Comparison of ENCODE assay signal across 9 cellular contexts in genomic region chr4:67575232-67575888, GRCh38. TPM values are rescaled to one million over a fixed set of nuclear protein-coding genes. Genes with fewer than 3 reads are reported as not detected.
DNase-seq lines count a peak whose midpoint lies in the region; ATAC-seq and TF ChIP-seq lines count a peak whose summit lies in the region.
"Had no signal": no experiment of that assay in that cellular context is flagged by ENCODE, and none has a peak within 500 bp of the region (broad histone marks: within the 10 kb centered on the region; RNA-seq: fewer than 3 reads in every experiment).

No MANE protein-coding gene starts in this region.

- no peaks in the 10 kb centered on the region for H3K9me3 ChIP-seq in MG63

- no peaks in the 10 kb centered on the region for H3K36me3 Mint-ChIP-seq in activated CD8-positive, alpha-beta T cell treated with anti-CD3 and anti-CD28 coated beads for 36 hours (ENCODE audit: low read depth)

- peaks cover 26% of the 10 kb centered on the region for H3K4me1 Mint-ChIP-seq in activated CD8-positive, alpha-beta T cell treated with anti-CD3 and anti-CD28 coated beads for 36 hours (ENCODE audit: low read depth)

- intact Hi-C loops in activated CD8-positive, alpha-beta T cell treated with anti-CD3 and anti-CD28 coated beads for 36 hours (cut with micrococcal nuclease) = no loop called here
- intact Hi-C loops in cardiac septum (cut with DNase I) = no loop called here

- H3K27me3 Mint-ChIP-seq in activated CD8-positive, alpha-beta T cell treated with anti-CD3 and anti-CD28 coated beads for 36 hours = no peaks in the 10 kb centered on the region

- H3K27me3 ChIP-seq in MG63 = no peaks in the 10 kb centered on the region

- H3K36me3 ChIP-seq in MG63 = no peaks in the 10 kb centered on the region

- CTCF ChIA-PET in activated CD8-positive, alpha-beta T cell treated with anti-CD3 and anti-CD28 coated beads for 36 hours (lab: Charles Lee) = no interaction called here

- peak overlapping the region; percentile 47 for H3K4me3 Mint-ChIP-seq in activated CD8-positive, alpha-beta T cell treated with anti-CD3 and anti-CD28 coated beads for 36 hours

- peaks cover 4% of the 10 kb centered on the region for H3K9me3 Mint-ChIP-seq in activated CD8-positive, alpha-beta T cell treated with anti-CD3 and anti-CD28 coated beads for 36 hours

- no peak for TF ChIP-seq CTCF in activated CD8-positive, alpha-beta T cell treated with anti-CD3 and anti-CD28 coated beads for 36 hours (IDR thresholded peaks at IDR 0.05)

- peak; percentile 87 for DNase-seq in NAMALWA (ENCODE audit: low spot score)
- no peak for DNase-seq in activated CD8-positive, alpha-beta T cell treated with anti-CD3 and anti-CD28 coated beads for 36 hours
- no peak for DNase-seq in D341Med (ENCODE audit: low spot score)
- DNase-seq in MG63 = no peak
- no peak for DNase-seq in NCI-H128 (lab: John Stamatoyannopoulos, UW; ENCODE audit: unreplicated experiment)
- DNase-seq in cardiac septum (ENCODE audit: low spot score) = no peak

- H3K27ac Mint-ChIP-seq in activated CD8-positive, alpha-beta T cell treated with anti-CD3 and anti-CD28 coated beads for 36 hours = peak overlapping the region; percentile 58

- POLR2A ChIA-PET in activated CD8-positive, alpha-beta T cell treated with anti-CD3 and anti-CD28 coated beads for 36 hours (lab: Charles Lee) = no interaction called here

- ATAC-seq in GM18858 (IDR thresholded peaks at IDR 0.05; ENCODE audit: unreplicated experiment) = peak; percentile 90
- ATAC-seq in HG02571 (IDR thresholded peaks at IDR 0.05; ENCODE audit: unreplicated experiment) = peak; percentile 90
- ATAC-seq in activated CD8-positive, alpha-beta T cell treated with anti-CD3 and anti-CD28 coated beads for 36 hours = peak; percentile 60
- ATAC-seq: Panc1 had no signal

- no peak overlapping the region for H3K4me3 ChIP-seq in MG63

RNA-seq across cellular contexts. Expression of gene STAP1, which starts 16.8 kb away (rescaled TPM):
- total RNA-seq in activated CD8-positive, alpha-beta T cell treated with anti-CD3 and anti-CD28 coated beads for 36 hours = 1 to 10 TPM; 3.0 TPM
- not detected in 2 replicates for total RNA-seq in MG63 (2014; rRNA removed; shearing (Covaris generic); ENCODE audit: low replicate concordance)
- not detected for total RNA-seq in cardiac septum

RNA-seq across cellular contexts. Expression of gene CENPC, which starts 30.1 kb away (rescaled TPM):
- total RNA-seq in activated CD8-positive, alpha-beta T cell treated with anti-CD3 and anti-CD28 coated beads for 36 hours = 10 to 100 TPM; 29.1 to 32.0 TPM
- 4.3 and 6.8 TPM in 2 replicates for total RNA-seq in MG63 (2014; rRNA removed; shearing (Covaris generic); ENCODE audit: low replicate concordance)
- 9.3 TPM for total RNA-seq in cardiac septum
